Comparison of ENCODE assay signal across 8 cellular contexts in the genomic region with DNA sequence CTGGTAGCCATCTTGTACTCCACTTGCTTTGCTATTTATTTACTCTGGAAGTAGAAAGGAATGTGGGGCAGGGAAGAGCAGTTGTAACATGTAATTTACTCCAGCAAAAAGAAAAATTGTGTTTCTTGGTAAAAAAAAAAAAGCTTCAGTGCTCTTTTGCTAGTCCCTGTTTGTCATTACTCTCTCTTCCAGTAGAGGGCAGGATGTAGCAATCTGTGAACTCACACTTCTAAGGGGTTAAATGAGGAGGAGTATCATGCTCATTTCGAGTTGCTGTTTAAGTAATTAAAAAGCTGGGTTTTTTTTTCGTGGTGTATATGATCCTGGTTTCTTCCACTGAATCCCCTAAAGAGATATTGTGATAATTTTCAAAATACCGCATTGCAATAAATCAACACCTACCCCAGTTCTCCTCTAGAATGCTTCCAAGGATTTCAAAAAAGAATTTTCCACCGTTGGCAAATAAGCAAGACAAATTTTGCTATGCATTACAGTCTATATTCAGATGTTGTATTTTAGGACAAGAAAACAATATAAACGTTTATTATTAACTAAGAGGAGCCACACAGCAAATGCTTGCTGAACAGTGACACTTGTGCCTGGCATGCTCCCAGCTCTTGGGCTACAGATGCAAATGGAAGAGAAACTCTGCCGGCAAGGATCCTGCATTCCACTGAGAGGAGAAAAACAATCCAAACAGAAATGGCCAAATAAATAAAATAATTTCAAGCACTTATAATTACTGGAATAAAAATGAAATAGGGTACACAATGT.
DNase-seq lines count a peak whose midpoint lies in the region; ATAC-seq, FAIRE-seq and TF ChIP-seq lines count a peak whose summit lies in the region.

No MANE protein-coding gene starts in this region.

- H3K36me3 Mint-ChIP-seq in astrocyte (ENCODE audit: low read depth, unreplicated experiment), result no peaks in the 10 kb centered on the region

- H3K4me1 ChIP-seq in astrocyte (ENCODE audit: insufficient read depth, low read length) (no peaks in the 10 kb centered on the region), keratinocyte (ENCODE audit: control insufficient read depth, extremely low read depth, insufficient read depth, low read length) (no peaks in the 10 kb centered on the region)

- no peak overlapping the region for H3K4me2 ChIP-seq in astrocyte (ENCODE audit: low read length)
- no peak overlapping the region for H3K4me2 ChIP-seq in keratinocyte (ENCODE audit: control insufficient read depth, extremely low read depth, insufficient read depth, low read depth, low read length)

- H3K9ac ChIP-seq in astrocyte (ENCODE audit: low read length), result no peak overlapping the region
- no peak overlapping the region for H3K9ac ChIP-seq in keratinocyte (ENCODE audit: control insufficient read depth, extremely low read depth, insufficient read depth, low read length)

- H3K4me3 ChIP-seq in GM12864 (ENCODE audit: low read depth, low read length), result no peak overlapping the region
- H3K4me3 ChIP-seq in astrocyte (ENCODE audit: insufficient read depth, low read depth, low read length), result no peak overlapping the region
- H3K4me3 ChIP-seq in keratinocyte (ENCODE audit: control insufficient read depth in 2 of 3, extremely low read depth in 1 of 3, insufficient read depth in 2 of 3, low read depth in 1 of 3, low read length in 3 of 3), result no peak overlapping the region

- ATAC-seq in HG02852 (IDR thresholded peaks at IDR 0.05; ENCODE audit: unreplicated experiment) (peak; percentile 87), GM21737 (IDR thresholded peaks at IDR 0.05; ENCODE audit: unreplicated experiment) (no peak)

- H3K27ac ChIP-seq in astrocyte (ENCODE audit: low read depth, low read length) (no peak overlapping the region), keratinocyte (ENCODE audit: control insufficient read depth, insufficient read depth, low read length) (no peak overlapping the region)

- H3K79me2 ChIP-seq in astrocyte (ENCODE audit: insufficient read depth, low read length), result no peaks in the 10 kb centered on the region
- H3K79me2 ChIP-seq in keratinocyte (ENCODE audit: control insufficient read depth, insufficient read depth, low read length), result no peaks in the 10 kb centered on the region

- H3K27me3 ChIP-seq in astrocyte (ENCODE audit: insufficient read depth, low read length) (no peaks in the 10 kb centered on the region), keratinocyte (ENCODE audit: control insufficient read depth, extremely low read depth, insufficient read depth, low read length) (no peaks in the 10 kb centered on the region)

- no peaks in the 10 kb centered on the region for H3K9me3 Mint-ChIP-seq in astrocyte (ENCODE audit: unreplicated experiment)

- H3K27ac Mint-ChIP-seq in astrocyte (ENCODE audit: unreplicated experiment), result no peak overlapping the region

- no peaks in the 10 kb centered on the region for H3K9me3 ChIP-seq in astrocyte (ENCODE audit: insufficient read depth, low read depth, low read length)
- no peaks in the 10 kb centered on the region for H3K9me3 ChIP-seq in keratinocyte (ENCODE audit: control insufficient read depth, low read depth, low read length)

- DNase-seq in GM12864 (ENCODE audit: low read depth) (peak; percentile 13), NCI-H2081 treated with DMSO at 0.1 percent for 48 hours (lab: John Stamatoyannopoulos, UW) (peak; percentile 54), astrocyte (ENCODE audit: low read depth) (peak; percentile 34), keratinocyte (ENCODE audit: low read depth, low spot score) (peak; percentile 7), EL (no peak), ecto neural progenitor cell (ENCODE audit: low spot score) (no peak)

- no peak overlapping the region for H2AFZ ChIP-seq in astrocyte (ENCODE audit: low read depth, low read length)
- no peak overlapping the region for H2AFZ ChIP-seq in keratinocyte (ENCODE audit: control insufficient read depth, low read length)

- H3K27me3 Mint-ChIP-seq in astrocyte (ENCODE audit: low read depth, unreplicated experiment), result no peaks in the 10 kb centered on the region

- no peak overlapping the region for H3K4me3 Mint-ChIP-seq in astrocyte (ENCODE audit: unreplicated experiment)

- H3K9me1 ChIP-seq in keratinocyte (ENCODE audit: control insufficient read depth, extremely low read depth, insufficient read depth, low read length), result no peaks in the 10 kb centered on the region

- H4K20me1 ChIP-seq in astrocyte (ENCODE audit: insufficient read depth, low read length) (no peaks in the 10 kb centered on the region), keratinocyte (ENCODE audit: control insufficient read depth, extremely low read depth, insufficient read depth, low read length) (no peaks in the 10 kb centered on the region)

- H3K36me3 ChIP-seq in astrocyte (ENCODE audit: insufficient read depth, low read length) (no peaks in the 10 kb centered on the region), keratinocyte (ENCODE audit: control insufficient read depth in 2 of 2, extremely low read depth in 1 of 2, insufficient read depth in 2 of 2, low read length in 2 of 2) (no peaks in the 10 kb centered on the region)

- dilution Hi-C loops in keratinocyte (cut with MboI; ENCODE audit: extremely low pct_ligation_motif_present, low sequenced_read_pairs), result no loop called here

- TF ChIP-seq CTCF in GM12864 (IDR thresholded peaks at IDR 0.05; ENCODE audit: low read depth, low read length, missing control alignments), result peak; percentile 70
- peak; percentile 83 for TF ChIP-seq CTCF in astrocyte (IDR thresholded peaks at IDR 0.05; ENCODE audit: insufficient read depth, low read depth, low read length)
- peak in 2 of 3 experiments; percentile 66 to 68 for TF ChIP-seq CTCF in keratinocyte (optimal IDR thresholded peaks at IDR 0.05 in 1 of 3, IDR thresholded peaks at IDR 0.05 in 1 of 3, conservative IDR thresholded peaks at IDR 0.05 in 1 of 3; ENCODE audit: extremely low read depth in 1 of 3, insufficient read depth in 2 of 3, low read length in 3 of 3)

- FAIRE-seq in astrocyte (lab: Jason Lieb, UNC) (no peak), keratinocyte (lab: Jason Lieb, UNC) (no peak)

- peaks cover 3% of the 10 kb centered on the region for H3K4me1 Mint-ChIP-seq in astrocyte (ENCODE audit: low read depth, unreplicated experiment)

Comparison
In these comparisons a context has a peak if more than half of its experiments do, and no peak if none do; other contexts are left out.
1. DNase-seq: peak in GM12864 (single experiment), NCI-H2081 treated with DMSO at 0.1 percent for 48 hours (single experiment), astrocyte (single experiment) and keratinocyte (single experiment); none in EL (single experiment) and ecto neural progenitor cell (single experiment).
2. Peak in every context shown above with its lines, with median percentiles within 50 percentile points of each other: CTCF ChIP-seq.